Comparison of ENCODE assay signal across 8 cellular contexts in the genomic region with DNA sequence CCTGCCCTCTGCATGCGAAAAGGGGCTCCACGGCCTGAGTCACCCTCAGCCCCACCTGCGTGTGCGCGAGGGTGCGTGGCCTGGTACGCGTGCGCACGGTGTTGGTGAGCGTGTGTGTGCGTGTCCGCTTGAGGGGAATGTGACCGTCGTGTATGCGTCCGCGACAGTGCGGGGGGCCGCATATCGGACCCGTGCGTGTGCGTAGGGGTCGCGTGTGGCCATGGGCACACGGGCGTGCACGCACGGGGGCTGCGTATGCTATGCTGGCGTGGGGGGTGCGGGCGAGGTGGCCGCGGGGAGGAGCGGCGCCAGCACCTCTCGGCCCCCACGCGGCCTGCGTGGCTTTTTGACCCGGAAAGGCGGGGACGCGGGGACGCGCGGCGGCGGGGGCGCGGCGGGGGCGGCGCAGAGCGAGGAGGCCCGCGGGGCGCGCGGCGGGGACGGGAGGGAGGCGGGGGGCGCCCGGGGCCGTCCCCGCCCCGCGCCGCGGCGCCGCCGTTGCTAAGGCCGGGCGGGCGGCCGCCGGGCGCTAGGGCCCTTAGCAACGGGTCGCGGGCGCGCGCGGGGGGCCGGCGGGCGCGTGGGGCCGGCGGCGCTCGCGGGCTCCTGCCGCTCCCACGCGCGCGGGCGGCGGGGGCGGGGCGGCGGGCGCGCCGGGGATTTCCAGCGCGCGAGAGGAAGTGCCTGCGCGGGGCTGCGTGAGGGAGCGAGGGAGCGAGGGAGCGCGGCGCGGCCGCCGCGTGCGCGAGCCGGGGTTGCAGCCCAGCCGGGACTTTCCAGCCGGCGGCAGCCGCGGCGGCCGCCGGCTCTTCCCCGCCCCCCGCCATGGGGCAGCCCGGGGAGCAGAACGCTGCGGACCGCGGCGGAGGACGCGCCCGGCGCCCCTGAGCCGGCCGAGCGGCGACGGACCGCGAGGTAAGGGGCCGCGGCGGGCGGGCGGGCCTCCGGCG. TPM values are rescaled to one million over a fixed set of nuclear protein-coding genes. Genes with fewer than 3 reads are reported as not detected.
DNase-seq lines count a peak whose midpoint lies in the region; ATAC-seq and TF ChIP-seq lines count a peak whose summit lies in the region.

A gene with protein sequence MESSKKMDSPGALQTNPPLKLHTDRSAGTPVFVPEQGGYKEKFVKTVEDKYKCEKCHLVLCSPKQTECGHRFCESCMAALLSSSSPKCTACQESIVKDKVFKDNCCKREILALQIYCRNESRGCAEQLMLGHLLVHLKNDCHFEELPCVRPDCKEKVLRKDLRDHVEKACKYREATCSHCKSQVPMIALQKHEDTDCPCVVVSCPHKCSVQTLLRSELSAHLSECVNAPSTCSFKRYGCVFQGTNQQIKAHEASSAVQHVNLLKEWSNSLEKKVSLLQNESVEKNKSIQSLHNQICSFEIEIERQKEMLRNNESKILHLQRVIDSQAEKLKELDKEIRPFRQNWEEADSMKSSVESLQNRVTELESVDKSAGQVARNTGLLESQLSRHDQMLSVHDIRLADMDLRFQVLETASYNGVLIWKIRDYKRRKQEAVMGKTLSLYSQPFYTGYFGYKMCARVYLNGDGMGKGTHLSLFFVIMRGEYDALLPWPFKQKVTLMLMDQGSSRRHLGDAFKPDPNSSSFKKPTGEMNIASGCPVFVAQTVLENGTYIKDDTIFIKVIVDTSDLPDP (plus strand): TSS at position 689 of the 950 bp plus-strand sequence. CDS start 92,753 bp downstream, outside the sequence.

- no peaks in the 10 kb centered on the region for H3K36me3 ChIP-seq in Loucy (ENCODE audit: insufficient read depth, low read length)

- peak within 1 kb of the TSS; percentile 71 for H3K9ac ChIP-seq in Loucy (ENCODE audit: low read depth, low read length, poor library complexity, severe bottlenecking)

- peak within 1 kb of the TSS; percentile 88 for H3K4me3 Mint-ChIP-seq in activated CD4-positive, alpha-beta T cell treated with anti-CD3 and anti-CD28 coated beads for 36 hours

- peak within 1 kb of the TSS; percentile 35 for H2AFZ ChIP-seq in Loucy (ENCODE audit: low read length)

- intact Hi-C loops in activated CD4-positive, alpha-beta T cell treated with anti-CD3 and anti-CD28 coated beads for 36 hours (cut with DNase I, micrococcal nuclease), result loop anchor here (1.0 to 5.0 kb wide), 7 partner anchors 28 to 610 kb away; a partner anchor contains a TSS

- H3K4me3 ChIP-seq in Loucy (ENCODE audit: low read length, poor library complexity, severe bottlenecking), result peak within 1 kb of the TSS; percentile 91

- CTCF ChIA-PET in activated CD4-positive, alpha-beta T cell treated with anti-CD3 and anti-CD28 coated beads for 36 hours (lab: Charles Lee), result interaction anchor here (1.0 to 1.1 kb wide), 3 partner anchors 8 to 45 kb away, joined by 3 to 6 read pairs (median 3); no protein-coding TSS in a partner anchor

- ATAC-seq in GM21786 (IDR thresholded peaks at IDR 0.05; ENCODE audit: unreplicated experiment) (peak; percentile 28), GM18517 (IDR thresholded peaks at IDR 0.05; ENCODE audit: unreplicated experiment) (no peak)
- ATAC-seq in activated CD4-positive, alpha-beta T cell treated with anti-CD3 and anti-CD28 coated beads for 36 hours, result peak; percentile 57

- no peaks in the 10 kb centered on the region for H3F3A ChIP-seq in Loucy (ENCODE audit: low read depth)

- H3K79me2 ChIP-seq in Loucy (ENCODE audit: insufficient read depth, low read length), result peaks cover 42% of the 10 kb centered on the region

- peak within 1 kb of the TSS; percentile 94 for H3K27ac Mint-ChIP-seq in activated CD4-positive, alpha-beta T cell treated with anti-CD3 and anti-CD28 coated beads for 36 hours

- H3K4me1 ChIP-seq in Loucy (ENCODE audit: insufficient read depth, low read length, poor library complexity, severe bottlenecking), result peaks cover 33% of the 10 kb centered on the region

- peak within 1 kb of the TSS; percentile 82 for H3K4me2 ChIP-seq in Loucy (ENCODE audit: low read depth, low read length, poor library complexity, severe bottlenecking)

- no peaks in the 10 kb centered on the region for H3K9me3 ChIP-seq in Loucy (ENCODE audit: insufficient read depth, low read depth, low read length)

- H3K9me3 Mint-ChIP-seq in activated CD4-positive, alpha-beta T cell treated with anti-CD3 and anti-CD28 coated beads for 36 hours (ENCODE audit: low read depth), result no peaks in the 10 kb centered on the region

- H3K27me3 ChIP-seq in Loucy (ENCODE audit: insufficient read depth, low read length, poor library complexity, severe bottlenecking) (no peaks in the 10 kb centered on the region), layer of hippocampus (ENCODE audit: control insufficient read depth, insufficient read depth, low read length) (no peaks in the 10 kb centered on the region)

- no peaks in the 10 kb centered on the region for H3K27me3 Mint-ChIP-seq in activated CD4-positive, alpha-beta T cell treated with anti-CD3 and anti-CD28 coated beads for 36 hours

- TF ChIP-seq CTCF in Loucy (conservative IDR thresholded peaks at IDR 0.05; ENCODE audit: low read length), result no peak

- DNase-seq in EH (ENCODE audit: low read depth) (peak; percentile 77), cerebellum (ENCODE audit: low spot score) (peak; percentile 79)
- peak; percentile 89 for DNase-seq in activated CD4-positive, alpha-beta T cell treated with anti-CD3 and anti-CD28 coated beads for 36 hours
- DNase-seq in stimulated activated CD4-positive, alpha-beta T cell treated with anti-CD3 and anti-CD28 coated beads, Interleukin-1b, Interleukin-23, amount 100 ng/mL, for 24 hours (ENCODE audit: low read depth in 4 of 4, low spot score in 1 of 4), result peak; percentile 41 to 75 (median 65)

- no peaks in the 10 kb centered on the region for H3K9me2 ChIP-seq in Loucy (replicated peaks; ENCODE audit: low read depth, low read length)

- POLR2A ChIA-PET in activated CD4-positive, alpha-beta T cell treated with anti-CD3 and anti-CD28 coated beads for 36 hours (lab: Charles Lee), result no interaction called here

- H3K4me1 Mint-ChIP-seq in activated CD4-positive, alpha-beta T cell treated with anti-CD3 and anti-CD28 coated beads for 36 hours, result peaks cover 53% of the 10 kb centered on the region

- H3K27ac ChIP-seq in layer of hippocampus (ENCODE audit: low read depth, low read length), result peak within 1 kb of the TSS; percentile 80

- H3K36me3 Mint-ChIP-seq in activated CD4-positive, alpha-beta T cell treated with anti-CD3 and anti-CD28 coated beads for 36 hours (ENCODE audit: low read depth), result peaks cover 30% of the 10 kb centered on the region

- peaks cover 8% of the 10 kb centered on the region for H4K20me1 ChIP-seq in Loucy (ENCODE audit: insufficient read depth, low read length, poor library complexity, severe bottlenecking)

RNA-seq across cellular contexts. Expression of the gene that starts here (rescaled TPM):
- 10 to 100 TPM; 66.4 to 83.7 TPM for total RNA-seq in activated CD4-positive, alpha-beta T cell treated with anti-CD3 and anti-CD28 coated beads for 36 hours
- total RNA-seq in cerebellum, result 17.8 TPM
